9 cellular contexts compared by ENCODE assay signal in the genomic region with DNA sequence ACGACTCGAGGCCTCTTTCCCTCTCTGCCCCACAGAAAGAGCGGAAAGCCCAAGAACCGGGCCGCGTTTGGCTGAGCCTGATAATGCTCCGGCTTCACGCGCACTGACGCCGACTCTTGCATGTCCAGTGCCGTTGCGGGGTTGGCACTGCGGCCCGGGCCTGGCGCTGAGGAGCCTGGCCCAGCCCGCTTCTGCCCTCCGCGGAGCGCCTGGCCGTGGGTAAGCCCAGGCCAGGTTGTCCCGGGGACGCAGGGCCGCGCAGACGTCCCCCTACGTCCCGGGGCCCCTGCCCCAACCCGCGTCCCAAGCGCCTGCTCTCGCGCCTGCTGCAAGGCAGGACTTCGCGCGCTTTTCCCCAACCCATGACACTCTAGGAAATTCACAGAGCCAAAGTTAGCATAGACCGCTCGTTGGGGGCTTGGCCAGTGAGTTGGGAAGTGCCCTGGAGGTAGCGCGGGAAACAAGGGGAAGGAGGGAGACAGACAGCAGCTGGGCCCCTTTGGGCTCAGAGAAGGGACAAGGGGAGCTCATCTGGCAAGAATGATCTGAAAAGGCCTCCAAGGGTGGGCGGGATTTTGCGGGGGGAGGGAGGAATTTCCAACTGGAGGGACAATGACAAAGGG. TPM values are rescaled to one million over a fixed set of nuclear protein-coding genes. Genes with fewer than 3 reads are reported as not detected.
A peak's percentile ranks its signal among the peaks of the same experiment; 100 is the strongest.
DNase-seq lines count a peak whose midpoint lies in the region; ATAC-seq, FAIRE-seq and TF ChIP-seq lines count a peak whose summit lies in the region.
"Had no signal": no experiment of that assay in that cellular context is flagged by ENCODE, and none has a peak within 500 bp of the region (broad histone marks: within the 10 kb centered on the region; RNA-seq: fewer than 3 reads in every experiment).

No MANE protein-coding gene starts in this region.

- peak; percentile 11 for ATAC-seq in GM21447 (IDR thresholded peaks at IDR 0.05; ENCODE audit: unreplicated experiment)
- peak; percentile 76 for ATAC-seq in Panc1
- ATAC-seq in pancreas = peak; percentile 39 to 68 (median 62)

- DNase-seq in Panc1 (ENCODE audit: low read depth, low spot score) = no peak
- no peak for DNase-seq in fibroblast of villous mesenchyme (ENCODE audit: low read depth)
- peak in 1 of 6 donors; percentile 18 for DNase-seq in pancreas
- no peak for DNase-seq in Kasumi-1 (lab: John Stamatoyannopoulos, UW)
- DNase-seq in RPMI8226 = no peak
- DNase-seq in NCI-H226 = no peak
- DNase-seq in HuH-7.5 (ENCODE audit: low spot score) = no peak

- in situ Hi-C loops in Panc1 (cut with HindIII; ENCODE audit: low pct_unique_long_range_greater_than_20kb, low sequenced_read_pairs) = no loop called here

- POLR2A ChIA-PET in Panc1 (lab: Charles Lee) = no interaction called here

- BruUV-seq in Panc1 (replicated peaks; lab: Mats Ljungman, UMichigan) = no TSS peak

- no peak for TF ChIP-seq CTCF in Panc1 (IDR thresholded peaks at IDR 0.05)
- TF ChIP-seq CTCF in fibroblast of villous mesenchyme (IDR thresholded peaks at IDR 0.05; ENCODE audit: insufficient read depth, low read depth, low read length) = no peak
- no peak for TF ChIP-seq CTCF in pancreas (IDR thresholded peaks at IDR 0.05)

- 17 to 19% methylated on average over 36 to 42 of the region's 42 CpGs for WGBS in pancreas, 2 donors

- H3K4me3 ChIP-seq in Panc1 (ENCODE audit: low read depth in 2 of 2, low read length in 2 of 2) = peak overlapping the region; percentile 69 to 71
- H3K4me3 ChIP-seq in fibroblast of villous mesenchyme (ENCODE audit: low read depth, low read length) = peak overlapping the region; percentile 72
- peak overlapping the region; percentile 71 to 95 (median 86) for H3K4me3 ChIP-seq in pancreas

- H3K27me3 ChIP-seq in Panc1 (ENCODE audit: control insufficient read depth, insufficient read depth, low read length) (no peaks in the 10 kb centered on the region), pancreas (no peaks in the 10 kb centered on the region)

- intact Hi-C loops in Panc1 (cut with micrococcal nuclease; ENCODE audit: unreplicated experiment) = no loop called here
- intact Hi-C loops in pancreas (cut with DNase I) = no loop called here

- H3K27ac ChIP-seq in Panc1 (ENCODE audit: low read length) (no peak overlapping the region), pancreas (peak overlapping the region in 2 of 4 donors; percentile 28 to 62)

- no peaks in the 10 kb centered on the region for H3K9me3 ChIP-seq in Panc1 (ENCODE audit: control insufficient read depth, insufficient read depth, low read depth, low read length)
- no peaks in the 10 kb centered on the region for H3K9me3 ChIP-seq in pancreas

- H3K36me3 ChIP-seq in Panc1 (ENCODE audit: control insufficient read depth, insufficient read depth, low read length) (no peaks in the 10 kb centered on the region; the same call in 1 of the 2 replicates), pancreas (no peaks in the 10 kb centered on the region)

- CTCF ChIA-PET in Panc1 (lab: Charles Lee) = no interaction called here

- H3K4me1 ChIP-seq in Panc1 (ENCODE audit: control insufficient read depth, insufficient read depth, low read length) (no peaks in the 10 kb centered on the region; the same call in 1 of the 2 replicates), pancreas (peaks cover 0 to 16% (median 10%) of the 10 kb centered on the region in 3 donors)

- FAIRE-seq in pancreas (lab: Jason Lieb, UNC) = no peak
- FAIRE-seq: TTC549 had no signal

RNA-seq across cellular contexts. Expression of gene LRPAP1, which starts 0.6 kb away (rescaled TPM):
- total RNA-seq in Panc1 (2021; ENCODE audit: unreplicated experiment) (110 TPM), fibroblast of villous mesenchyme (21.2 and 24.8 TPM in 2 replicates), pancreas (100 to 1,000 TPM in 4 of 6 donors, 10 to 100 TPM in 2; 83.9 to 129 (median 111) TPM)
- 148 TPM for polyA plus RNA-seq in Panc1 (2012; ENCODE audit: insufficient read length)
- polyA plus RNA-seq in pancreas = 100 to 1,000 TPM in 1 of 2 donors, 10 to 100 TPM in 1; 30.4 to 111 TPM

Comparison
In these comparisons a context has a peak if more than half of its experiments do, and no peak if none do; other contexts are left out.
1. ATAC-seq: peak in every context shown above with its lines; median percentile 76 in Panc1; 62 in pancreas; 11 in GM21447.